1 cellular context compared by ENCODE assay signal in the genomic region with DNA sequence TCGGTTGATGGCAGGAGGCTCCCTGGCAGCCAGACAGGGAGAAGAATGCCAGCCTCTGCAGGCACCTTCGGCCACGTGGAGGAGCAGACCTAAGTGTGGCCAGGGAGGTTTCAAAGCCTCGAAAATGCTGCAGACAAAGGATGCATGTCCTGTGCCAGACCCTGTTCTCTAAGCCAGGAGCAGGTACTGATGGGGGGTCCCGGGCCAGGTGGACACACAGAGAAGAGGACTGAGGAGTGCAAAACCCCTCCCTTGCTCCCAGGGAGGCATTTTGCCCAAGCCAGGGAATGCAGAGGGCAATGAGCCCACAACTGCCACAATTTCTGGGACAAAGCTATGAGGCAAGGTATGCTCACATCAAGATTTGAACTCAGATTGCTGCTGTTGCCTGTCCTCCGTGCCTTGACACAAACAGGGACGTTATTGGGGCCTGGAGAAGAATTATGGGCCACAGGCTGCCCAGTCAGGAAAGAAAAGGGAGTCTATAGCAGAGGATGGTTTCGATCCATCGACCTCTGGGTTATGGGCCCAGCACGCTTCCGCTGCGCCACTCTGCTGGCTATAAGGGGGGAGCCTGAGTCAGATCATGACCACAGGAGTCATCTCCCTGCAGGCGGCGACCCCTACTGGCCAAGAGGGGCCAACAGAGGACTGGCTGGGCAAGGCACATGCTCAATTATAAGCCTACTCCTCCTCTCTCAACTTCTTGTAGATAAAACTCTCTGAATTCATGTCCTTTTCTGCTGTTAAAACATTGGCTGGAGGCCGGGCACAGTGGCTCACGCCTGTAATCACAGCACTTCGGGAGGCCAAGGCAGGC.
A peak's percentile ranks its signal among the peaks of the same experiment; 100 is the strongest.
TF ChIP-seq lines count a peak whose summit lies in the region.

No MANE protein-coding gene starts in this region.

TF ChIP-seq in HCT116, 20 proteins besides CTCF, POLR2A, EP300 and RAD21 (continued from another document):
- TF ChIP-seq REST (IDR thresholded peaks at IDR 0.05; ENCODE audit: low read depth) (no peak), POLR2AphosphoS5 (IDR thresholded peaks at IDR 0.05; ENCODE audit: low read depth, low read length) (peak; percentile 53; the same call in 1 of the 2 replicates), SP1 (IDR thresholded peaks at IDR 0.05; ENCODE audit: low read depth) (peak; percentile 55), ATF3 (IDR thresholded peaks at IDR 0.05) (peak; percentile 100), MAX (IDR thresholded peaks at IDR 0.05) (peak; percentile 79), SRF (IDR thresholded peaks at IDR 0.05; ENCODE audit: low read depth) (no peak; the same call in 1 of the 2 replicates), CBX3 (IDR thresholded peaks at IDR 0.05; ENCODE audit: low read depth) (peak; percentile 99)
